Comparison of ENCODE assay signal across 10 cellular contexts in the genomic region with DNA sequence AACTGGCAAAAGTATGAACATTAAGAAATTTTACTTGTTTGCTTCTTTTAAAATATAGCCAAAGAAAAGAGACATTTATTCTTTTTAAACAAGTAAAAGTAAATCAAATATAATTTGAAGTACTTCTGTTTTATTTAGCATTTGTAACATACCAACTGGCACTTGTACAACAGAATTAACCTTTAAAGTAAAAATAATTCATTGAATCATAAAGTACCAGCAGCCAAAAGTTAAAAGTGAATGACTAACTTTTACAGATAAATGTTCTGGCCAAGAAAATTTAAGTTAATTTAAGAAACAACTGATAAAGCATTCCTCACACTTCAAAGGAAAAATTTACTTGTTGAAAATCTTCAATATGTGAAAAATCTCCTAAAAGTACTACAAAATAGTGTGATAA.
"Had no signal": no experiment of that assay in that cellular context is flagged by ENCODE, and none has a peak within 500 bp of the region (broad histone marks: within the 10 kb centered on the region; RNA-seq: fewer than 3 reads in every experiment).

No MANE protein-coding gene starts in this region.

- DNase-seq: activated CD4-positive, alpha-beta T cell treated with anti-CD3 and anti-CD28 coated beads, Interleukin-2, amount 50 U/mL, for 4 hours; activated CD4-positive, CD25-positive, alpha-beta regulatory T cell treated with anti-CD3 and anti-CD28 coated beads, Interleukin-2, amount 50 U/mL, for 72 hours; activated T-cell treated with anti-CD3 and anti-CD28 coated beads, Interleukin-2, amount 50 U/mL, for 1 hour; amygdala; left ventricle myocardium inferior; transverse colon had no signal

- H3K9ac ChIP-seq: parathyroid adenoma had no signal

- H3K9me3 ChIP-seq: breast epithelium, left ventricle myocardium inferior, transverse colon had no signal

- H3K36me3 ChIP-seq: breast epithelium, transverse colon had no signal

- ATAC-seq: stimulated activated memory B cell treated with anti-CD40 and anti-IgM and Interleukin-4, amounts not matched to agents 10 μg/mL and 1 μg/mL and 100 μg/mL, for 72 hours had no signal

- H3K27me3 ChIP-seq: breast epithelium, transverse colon had no signal

- H3K4me3 ChIP-seq: breast epithelium, left ventricle myocardium inferior, skin epidermis, transverse colon had no signal

- H2AFZ ChIP-seq: parathyroid adenoma had no signal

- H3K4me1 ChIP-seq: breast epithelium, parathyroid adenoma, transverse colon had no signal

- H3K27ac ChIP-seq: breast epithelium, left ventricle myocardium inferior, parathyroid adenoma, skin epidermis, transverse colon had no signal

- H3K79me2 ChIP-seq: parathyroid adenoma had no signal
